ENCODE assay signal across 16 cellular contexts in genomic region chr3:155595371-155595770, GRCh38.
DNase-seq lines count a peak whose midpoint lies in the region; ATAC-seq, FAIRE-seq and TF ChIP-seq lines count a peak whose summit lies in the region.
"Had no signal": no experiment of that assay in that cellular context is flagged by ENCODE, and none has a peak within 500 bp of the region (broad histone marks: within the 10 kb centered on the region; RNA-seq: fewer than 3 reads in every experiment).

No MANE protein-coding gene starts in this region.

- no peaks in the 10 kb centered on the region for H3K9me3 ChIP-seq in endodermal cell (ENCODE audit: control insufficient read depth, low read length)
- no peaks in the 10 kb centered on the region for H3K9me3 ChIP-seq in HepG2 (ENCODE audit: low read length)
- H3K9me3 ChIP-seq in trophoblast cell (ENCODE audit: insufficient read depth, low read depth, low read length), result no peaks in the 10 kb centered on the region
- no peaks in the 10 kb centered on the region for H3K9me3 ChIP-seq in lower lobe of right lung
- H3K9me3 ChIP-seq: BLaER1 treated with 17β-estradiol and CSF1 and Interleukin-3, amounts not matched to agents 10 nM and 100 nM had no signal

- H3K23ac ChIP-seq in trophoblast cell (ENCODE audit: low read length), result no peak overlapping the region

- FAIRE-seq in HepG2 (lab: Jason Lieb, UNC), result no peak

- H3K36me3 Mint-ChIP-seq in GM23338 (ENCODE audit: low read depth) (peaks cover 10% of the 10 kb centered on the region), endodermal cell (ENCODE audit: low read depth) (peaks cover 15% of the 10 kb centered on the region)
- H3K36me3 Mint-ChIP-seq: CD8-positive, alpha-beta T cell had no signal

- H3K27me3 ChIP-seq in GM23338 (ENCODE audit: insufficient read depth), result no peaks in the 10 kb centered on the region
- H3K27me3 ChIP-seq in endodermal cell (ENCODE audit: control insufficient read depth, insufficient read depth, low read length, poor library complexity, severe bottlenecking), result no peaks in the 10 kb centered on the region
- no peaks in the 10 kb centered on the region for H3K27me3 ChIP-seq in HepG2 (ENCODE audit: control insufficient read depth in 1 of 2, insufficient read depth in 2 of 2, low read length in 2 of 2)
- H3K27me3 ChIP-seq in trophoblast cell (ENCODE audit: insufficient read depth, low read length), result no peaks in the 10 kb centered on the region
- H3K27me3 ChIP-seq in lower lobe of right lung (ENCODE audit: low read depth), result no peaks in the 10 kb centered on the region
- H3K27me3 ChIP-seq: BLaER1 treated with 17β-estradiol and CSF1 and Interleukin-3, amounts not matched to agents 10 nM and 100 nM had no signal

- H2BK12ac ChIP-seq in trophoblast cell (ENCODE audit: low read length), result peak overlapping the region; percentile 100

- TF ChIP-seq RAD21 in HepG2 (CRISPR knock-in tag; IDR thresholded peaks at IDR 0.05), result no peak

- H4K12ac ChIP-seq in trophoblast cell (ENCODE audit: low read depth, low read length), result no peak overlapping the region

- peak overlapping the region; percentile 87 for H2BK120ac ChIP-seq in trophoblast cell (ENCODE audit: insufficient read depth, low read length, poor library complexity)

- H3K36me3 ChIP-seq in GM23338 (ENCODE audit: insufficient read depth), result no peaks in the 10 kb centered on the region
- H3K36me3 ChIP-seq in endodermal cell (ENCODE audit: control insufficient read depth, insufficient read depth, low read length), result no peaks in the 10 kb centered on the region
- no peaks in the 10 kb centered on the region; a peak in 1 of 5 replicates for H3K36me3 ChIP-seq in HepG2 (replicated peaks in 1 of 2; ENCODE audit: control insufficient read depth in 1 of 2, insufficient read depth in 2 of 2, low read length in 2 of 2)
- H3K36me3 ChIP-seq in trophoblast cell (ENCODE audit: control insufficient read depth in 1 of 2, insufficient read depth in 2 of 2, low read length in 2 of 2), result no peaks in the 10 kb centered on the region
- H3K36me3 ChIP-seq in lower lobe of right lung, result no peaks in the 10 kb centered on the region
- H3K36me3 ChIP-seq: BLaER1 treated with 17β-estradiol and CSF1 and Interleukin-3, amounts not matched to agents 10 nM and 100 nM had no signal

- 0 out of 2 replicates have a peak overlapping the region, but pooled peaks have one; percentile 6 for H3K27ac Mint-ChIP-seq in GM23338
- no peak overlapping the region for H3K27ac Mint-ChIP-seq in endodermal cell
- H3K27ac Mint-ChIP-seq: B cell; CD8-positive, alpha-beta T cell had no signal

- H3K4ac ChIP-seq in trophoblast cell (ENCODE audit: low read depth, low read length), result peak overlapping the region; percentile 33

- H3F3A ChIP-seq in GM23338 (replicated peaks; ENCODE audit: low read depth), result no peaks in the 10 kb centered on the region

- no peak overlapping the region for H4K8ac ChIP-seq in trophoblast cell (ENCODE audit: low read depth, low read length)

- H3K4me1 ChIP-seq in GM23338 (ENCODE audit: insufficient read depth) (no peaks in the 10 kb centered on the region), endodermal cell (ENCODE audit: control insufficient read depth, insufficient read depth, low read length) (peaks cover 11% of the 10 kb centered on the region), HepG2 (ENCODE audit: insufficient read depth, low read length) (peaks cover 22% of the 10 kb centered on the region), trophoblast cell (ENCODE audit: control insufficient read depth in 1 of 2, insufficient read depth in 2 of 2, low read length in 2 of 2) (peaks cover 7 to 10% of the 10 kb centered on the region in 2 experiments), lower lobe of right lung (no peaks in the 10 kb centered on the region)
- H3K4me1 ChIP-seq: BLaER1 treated with 17β-estradiol and CSF1 and Interleukin-3, amounts not matched to agents 10 nM and 100 nM had no signal

- TF ChIP-seq EP300 in HepG2 (IDR thresholded peaks at IDR 0.05; ENCODE audit: low read depth in 2 of 2, low read length in 2 of 2) (peak; percentile 52 to 63; a peak in 2 of 4 replicates), HepG2 (CRISPR knock-in tag; IDR thresholded peaks at IDR 0.05; ENCODE audit: borderline replicate concordance) (no peak)

- H3K4me2 ChIP-seq in GM23338, result no peak overlapping the region
- no peak overlapping the region for H3K4me2 ChIP-seq in HepG2 (ENCODE audit: low read depth, low read length)
- no peak overlapping the region for H3K4me2 ChIP-seq in trophoblast cell (ENCODE audit: low read length)
- H3K4me2 ChIP-seq: BLaER1 treated with 17β-estradiol and CSF1 and Interleukin-3, amounts not matched to agents 10 nM and 100 nM had no signal

- peak overlapping the region; percentile 90 for H3K18ac ChIP-seq in trophoblast cell (ENCODE audit: low read length)

- H3K4me1 Mint-ChIP-seq in GM23338 (peaks cover 12% of the 10 kb centered on the region), endodermal cell (peaks cover 42% of the 10 kb centered on the region)
- H3K4me1 Mint-ChIP-seq: B cell had no signal

- no peaks in the 10 kb centered on the region for H3K9me2 ChIP-seq in GM23338 (ENCODE audit: insufficient read depth)

- in situ Hi-C loops in HepG2 (cut with HindIII; ENCODE audit: extremely low pct_ligation_motif_present, low pct_unique_long_range_greater_than_20kb), result no loop called here

- DNase-seq in GM23338 (ENCODE audit: low spot score) (no peak), endodermal cell (peak; percentile 41), HepG2 (ENCODE audit: low spot score) (peak; percentile 59), trophoblast cell (no peak), kidney glomerular epithelial cell (lab: John Stamatoyannopoulos, UW) (no peak), lower lobe of right lung (no peak), superior temporal gyrus (ENCODE audit: extremely low spot score) (no peak), germinal center (ENCODE audit: low spot score) (no peak)
- DNase-seq: Calu3; CD8-positive, alpha-beta T cell; DMS79 treated with DMSO at 0.1 percent for 48 hours; GF-D8; GOT3; H7 had no signal

- no TSS peak for BruUV-seq in HepG2 (replicated peaks; lab: Mats Ljungman, UMichigan)

- intact Hi-C loops in HepG2 (cut with micrococcal nuclease; ENCODE audit: unreplicated experiment) (no loop called here), lower lobe of right lung (cut with DNase I) (no loop called here)

- H3K27ac ChIP-seq in GM23338 (ENCODE audit: low read depth) (no peak overlapping the region), endodermal cell (ENCODE audit: low read depth, low read length) (no peak overlapping the region), HepG2 (ENCODE audit: extremely low read length, insufficient read depth, low read length) (no peak overlapping the region), trophoblast cell (ENCODE audit: low read depth, low read length) (peak overlapping the region; percentile 56), lower lobe of right lung (no peak overlapping the region)
- H3K27ac ChIP-seq: BLaER1 treated with 17β-estradiol and CSF1 and Interleukin-3, amounts not matched to agents 10 nM and 100 nM had no signal

- H3K79me1 ChIP-seq in trophoblast cell (ENCODE audit: low read length), result peaks cover 9% of the 10 kb centered on the region

- no peak overlapping the region for H3K4me3 ChIP-seq in GM23338
- no peak overlapping the region for H3K4me3 ChIP-seq in endodermal cell (ENCODE audit: low read length)
- H3K4me3 ChIP-seq in HepG2 (replicated peaks in 1 of 3; ENCODE audit: insufficient read depth in 1 of 3, low read depth in 2 of 3, low read length in 3 of 3), result no peak overlapping the region
- H3K4me3 ChIP-seq in trophoblast cell (ENCODE audit: low read depth, low read length), result no peak overlapping the region
- H3K4me3 ChIP-seq in lower lobe of right lung, result no peak overlapping the region
- H3K4me3 ChIP-seq: BLaER1 treated with 17β-estradiol and CSF1 and Interleukin-3, amounts not matched to agents 10 nM and 100 nM had no signal

- peak overlapping the region; percentile 87 for H4K91ac ChIP-seq in trophoblast cell (ENCODE audit: low read depth, low read length)

- H2AK5ac ChIP-seq in trophoblast cell (ENCODE audit: low read length), result peak overlapping the region; percentile 79

- ATAC-seq in GM23338 (no peak), HepG2 (peak; percentile 86), lower lobe of right lung (no peak)
- ATAC-seq: CD8-positive, alpha-beta T cell had no signal

- TF ChIP-seq POLR2A in HepG2 (IDR thresholded peaks at IDR 0.05; ENCODE audit: insufficient read depth in 1 of 2, low read depth in 2 of 2, low read length in 2 of 2), result no peak

- no peaks in the 10 kb centered on the region for H3K79me2 ChIP-seq in GM23338 (replicated peaks; ENCODE audit: insufficient read depth)
- H3K79me2 ChIP-seq in HepG2 (ENCODE audit: insufficient read depth, low read length), result no peaks in the 10 kb centered on the region
- peaks cover 4% of the 10 kb centered on the region for H3K79me2 ChIP-seq in trophoblast cell (ENCODE audit: control insufficient read depth, insufficient read depth, low read length, poor library complexity)

- TF ChIP-seq CTCF in GM23338 (conservative IDR thresholded peaks at IDR 0.05; ENCODE audit: low read depth in 2 of 2) (no peak), endodermal cell (conservative IDR thresholded peaks at IDR 0.05) (no peak), HepG2 (CRISPR knock-in tag; IDR thresholded peaks at IDR 0.05) (no peak), lower lobe of right lung (IDR thresholded peaks at IDR 0.05) (no peak)

- CTCF ChIA-PET in HepG2 (lab: Yijun Ruan, JAX; ENCODE audit: low intra/inter-chr PET ratio, low total read pairs), result no interaction called here

- H3K27me3 Mint-ChIP-seq in GM23338 (ENCODE audit: insufficient read depth, low read depth, poor library complexity) (peaks cover 3% of the 10 kb centered on the region), endodermal cell (ENCODE audit: insufficient read depth) (no peaks in the 10 kb centered on the region)

- no peaks in the 10 kb centered on the region for H4K20me1 ChIP-seq in GM23338 (replicated peaks; ENCODE audit: insufficient read depth)
- H4K20me1 ChIP-seq in HepG2 (ENCODE audit: insufficient read depth, low read length), result no peaks in the 10 kb centered on the region
- H4K20me1 ChIP-seq: BLaER1 treated with 17β-estradiol and CSF1 and Interleukin-3, amounts not matched to agents 10 nM and 100 nM had no signal

- H2AFZ ChIP-seq in GM23338 (no peak overlapping the region), HepG2 (ENCODE audit: low read length) (no peak overlapping the region), trophoblast cell (ENCODE audit: insufficient read depth, low read length, poor library complexity) (peak overlapping the region; percentile 17)

- H3K9ac ChIP-seq in endodermal cell (ENCODE audit: extremely low read depth, low read length, poor library complexity, severe bottlenecking) (peak overlapping the region; percentile 9), HepG2 (ENCODE audit: insufficient read depth, low read depth, low read length) (no peak overlapping the region), trophoblast cell (ENCODE audit: low read length) (no peak overlapping the region)
- H3K9ac ChIP-seq: BLaER1 treated with 17β-estradiol and CSF1 and Interleukin-3, amounts not matched to agents 10 nM and 100 nM had no signal

- peak overlapping the region; percentile 96 for H2BK5ac ChIP-seq in trophoblast cell (ENCODE audit: low read depth, low read length, poor library complexity)

- POLR2A ChIA-PET in HepG2 (lab: Yijun Ruan, JAX), result interaction anchor here (2.8 kb wide), 1 partner anchor 10 kb away, joined by 17 read pairs; no protein-coding TSS in a partner anchor

- no peaks in the 10 kb centered on the region for H3K9me3 Mint-ChIP-seq in GM23338
- H3K9me3 Mint-ChIP-seq in endodermal cell, result peaks cover 3% of the 10 kb centered on the region
- H3K9me3 Mint-ChIP-seq: CD8-positive, alpha-beta T cell had no signal

- H3K4me3 Mint-ChIP-seq in GM23338 (no peak overlapping the region), endodermal cell (no peak overlapping the region)
- H3K4me3 Mint-ChIP-seq: B cell; CD8-positive, alpha-beta T cell had no signal

- peak overlapping the region; percentile 64 for H3K14ac ChIP-seq in trophoblast cell (ENCODE audit: low read length)

Comparison
In these comparisons a context has a peak if more than half of its experiments do, and no peak if none do; other contexts are left out.
1. DNase-seq: peak in endodermal cell (single experiment) and HepG2 (single experiment); none in GM23338 (single experiment), trophoblast cell (0 of 2), kidney glomerular epithelial cell (single experiment), lower lobe of right lung (single experiment), superior temporal gyrus (single experiment) and germinal center (single experiment).